ENCODE assay signal across 8 cellular contexts in the genomic region with DNA sequence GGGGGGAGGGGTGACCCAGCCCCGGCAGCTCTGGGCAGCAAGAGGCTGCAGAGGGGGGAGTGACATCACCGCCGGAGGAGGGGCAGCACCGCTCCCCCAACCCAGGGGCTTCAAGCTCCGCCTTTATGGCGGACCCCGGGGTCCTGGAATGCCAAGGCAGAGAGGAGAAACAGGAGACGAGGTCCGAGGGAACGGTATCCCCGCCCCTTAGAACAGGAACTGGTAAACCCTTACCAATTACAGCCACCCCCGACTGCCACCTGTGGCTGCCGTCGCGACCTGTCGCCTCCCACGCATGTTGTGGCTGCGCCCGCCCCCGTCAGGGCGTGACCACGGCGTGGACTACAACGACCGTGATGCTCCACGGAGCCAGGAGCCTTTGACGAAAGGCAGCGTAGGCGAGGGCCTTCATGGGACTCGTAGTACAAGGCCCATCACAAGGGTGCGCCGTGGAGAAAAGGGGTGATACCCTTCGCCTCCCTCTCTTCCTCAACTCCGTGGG. TPM values are rescaled to one million over a fixed set of nuclear protein-coding genes. Genes with fewer than 3 reads are reported as not detected.
DNase-seq lines count a peak whose midpoint lies in the region; ATAC-seq, FAIRE-seq and TF ChIP-seq lines count a peak whose summit lies in the region.

No MANE protein-coding gene starts in this region.

- POLR2A ChIA-PET in HCT116 (lab: Charles Lee) (interaction anchor here (0.5 kb wide), 1 partner anchor 392 kb away, joined by 4 read pairs; no protein-coding TSS in a partner anchor), activated B cell treated with CpG ODN at 0.5 μM for 24 hours (lab: Charles Lee) (interaction anchor here (0.7 to 10.6 kb wide), 17 partner anchors 8 to 472 kb away, joined by 3 to 408 read pairs (median 6); a partner anchor contains a TSS)

- dilution Hi-C loops in keratinocyte (cut with MboI; ENCODE audit: extremely low pct_ligation_motif_present, low sequenced_read_pairs): no loop called here

- TF ChIP-seq CTCF in HCT116 (IDR thresholded peaks at IDR 0.05 in 2 of 3, conservative IDR thresholded peaks at IDR 0.05 in 1 of 3; ENCODE audit: borderline replicate concordance in 1 of 3, insufficient read depth in 1 of 3, low read depth in 2 of 3, low read length in 2 of 3) (no peak), activated B cell treated with CpG ODN at 0.5 μM for 24 hours (IDR thresholded peaks at IDR 0.05) (no peak), keratinocyte (optimal IDR thresholded peaks at IDR 0.05 in 1 of 3, IDR thresholded peaks at IDR 0.05 in 1 of 3, conservative IDR thresholded peaks at IDR 0.05 in 1 of 3; ENCODE audit: extremely low read depth in 1 of 3, insufficient read depth in 2 of 3, low read length in 3 of 3) (no peak)

- H3K9ac ChIP-seq in HCT116 (ENCODE audit: low read length) (peak overlapping the region; percentile 11; the same call in 1 of the 2 replicates), keratinocyte (ENCODE audit: control insufficient read depth, extremely low read depth, insufficient read depth, low read length) (no peak overlapping the region)

- no peak for TF ChIP-seq RAD21 in HCT116 (IDR thresholded peaks at IDR 0.05; ENCODE audit: low read depth)

- H3K79me2 ChIP-seq in HCT116 (ENCODE audit: insufficient read depth, low read length) (no peaks in the 10 kb centered on the region), keratinocyte (ENCODE audit: control insufficient read depth, insufficient read depth, low read length) (no peaks in the 10 kb centered on the region)

- H3K27ac ChIP-seq in HCT116 (ENCODE audit: low read depth, low read length) (peak overlapping the region; percentile 39), caudate nucleus (ENCODE audit: low read depth, low read length) (peak overlapping the region; percentile 96), keratinocyte (ENCODE audit: control insufficient read depth, insufficient read depth, low read length) (no peak overlapping the region)

- peak overlapping the region; percentile 93 for H3K4me3 Mint-ChIP-seq in activated B cell treated with CpG ODN at 0.5 μM for 24 hours

- peaks cover 54% of the 10 kb centered on the region for H3K36me3 Mint-ChIP-seq in activated B cell treated with CpG ODN at 0.5 μM for 24 hours (ENCODE audit: low read depth)

- no TSS peak for BruUV-seq in HCT116 (replicated peaks; lab: Mats Ljungman, UMichigan)

- no peaks in the 10 kb centered on the region for H3K27me3 Mint-ChIP-seq in activated B cell treated with CpG ODN at 0.5 μM for 24 hours

- ATAC-seq in HCT116 (peak; percentile 50), activated B cell treated with CpG ODN at 0.5 μM for 24 hours (ENCODE audit: low read depth) (peak; percentile 48), GM21360 (IDR thresholded peaks at IDR 0.05; ENCODE audit: unreplicated experiment) (no peak)

- TF ChIP-seq POLR2A in HCT116 (IDR thresholded peaks at IDR 0.05; ENCODE audit: borderline replicate concordance, extremely low read depth, insufficient read depth, insufficient read length): no peak

- peaks cover 3% of the 10 kb centered on the region for H3K9me3 Mint-ChIP-seq in activated B cell treated with CpG ODN at 0.5 μM for 24 hours

- peak overlapping the region; percentile 95 for H2AFZ ChIP-seq in HCT116 (ENCODE audit: low read depth, low read length, poor library complexity, severe bottlenecking)
- H2AFZ ChIP-seq in keratinocyte (ENCODE audit: control insufficient read depth, low read length): peak overlapping the region; percentile 99

- H3K36me3 ChIP-seq in HCT116 (ENCODE audit: control insufficient read depth in 1 of 2, insufficient read depth in 2 of 2, low read length in 2 of 2) (no peaks in the 10 kb centered on the region), keratinocyte (ENCODE audit: control insufficient read depth in 2 of 2, extremely low read depth in 1 of 2, insufficient read depth in 2 of 2, low read length in 2 of 2) (no peaks in the 10 kb centered on the region)

- H3K9me2 ChIP-seq in HCT116 (ENCODE audit: insufficient read depth): no peaks in the 10 kb centered on the region

- DNase-seq in G401 (ENCODE audit: low spot score) (peak; percentile 96), HCT116 (ENCODE audit: low read depth, low spot score) (peak; percentile 88), NCI-H128 (lab: John Stamatoyannopoulos, UW; ENCODE audit: unreplicated experiment) (peak; percentile 94), activated B cell treated with CpG ODN at 0.5 μM for 24 hours (peak; percentile 89), caudate nucleus (lab: John Stamatoyannopoulos, UW) (peak in 60 of 61 donors; percentile 67 to 98 (median 91)), keratinocyte (ENCODE audit: low read depth, low spot score) (no peak)
- DNase-seq in stimulated activated CD4-positive, alpha-beta T cell treated with anti-CD3 and anti-CD28 coated beads, Interleukin-12 subunit alpha, Interleukin-12 subunit beta, amount 100 ng/mL, for 4 hours: peak; percentile 91

- CTCF ChIA-PET in HCT116 (lab: Charles Lee) (no interaction called here), activated B cell treated with CpG ODN at 0.5 μM for 24 hours (lab: Charles Lee) (interaction anchor here (0.8 to 2.3 kb wide), 2 partner anchors 14 to 24 kb away, joined by 3 to 16 read pairs; no protein-coding TSS in a partner anchor)

- intact Hi-C loops in HCT116 (cut with micrococcal nuclease) (no loop called here), activated B cell treated with CpG ODN at 0.5 μM for 24 hours (cut with micrococcal nuclease) (loop anchor here (1.0 kb wide), 1 partner anchor 8 kb away; no protein-coding TSS in a partner anchor)

- H3K4me3 ChIP-seq in HCT116 (replicated peaks in 1 of 2; ENCODE audit: low read depth in 1 of 2, low read length in 2 of 2): peak overlapping the region; percentile 40 to 46
- H3K4me3 ChIP-seq in keratinocyte (ENCODE audit: control insufficient read depth in 2 of 3, extremely low read depth in 1 of 3, insufficient read depth in 2 of 3, low read depth in 1 of 3, low read length in 3 of 3): peak overlapping the region; percentile 30 to 79 (median 51)

- peaks cover 82% of the 10 kb centered on the region for H3K4me1 Mint-ChIP-seq in activated B cell treated with CpG ODN at 0.5 μM for 24 hours

- no peak for FAIRE-seq in keratinocyte (lab: Jason Lieb, UNC)

- no peaks in the 10 kb centered on the region for H3K9me1 ChIP-seq in keratinocyte (ENCODE audit: control insufficient read depth, extremely low read depth, insufficient read depth, low read length)

- RAD21 ChIA-PET in HCT116 (lab: Charles Lee; ENCODE audit: low non-redundant PET in 1 of 2, low total read pairs in 2 of 2, uncharacterized antibody in 2 of 2, unreplicated experiment in 2 of 2): interaction anchor here in 1 of 2 experiments (0.6 kb wide), 1 partner anchor 13 kb away, joined by 9 read pairs; no protein-coding TSS in a partner anchor

- H3K4me1 ChIP-seq in HCT116 (ENCODE audit: control insufficient read depth in 1 of 2, insufficient read depth in 2 of 2, low read length in 2 of 2) (peaks cover 26 to 54% of the 10 kb centered on the region in 2 experiments), keratinocyte (ENCODE audit: control insufficient read depth, extremely low read depth, insufficient read depth, low read length) (peaks cover 3% of the 10 kb centered on the region)

- no peaks in the 10 kb centered on the region for H3K9me3 ChIP-seq in HCT116 (ENCODE audit: control insufficient read depth in 1 of 2, insufficient read depth in 1 of 2, low read depth in 1 of 2, low read length in 2 of 2)
- peaks cover 12% of the 10 kb centered on the region for H3K9me3 ChIP-seq in keratinocyte (ENCODE audit: control insufficient read depth, low read depth, low read length)

- peak overlapping the region; percentile 86 for H3K4me2 ChIP-seq in HCT116 (ENCODE audit: low read length)
- H3K4me2 ChIP-seq in keratinocyte (ENCODE audit: control insufficient read depth, extremely low read depth, insufficient read depth, low read depth, low read length): peak overlapping the region; percentile 80

- no peaks in the 10 kb centered on the region for H4K20me1 ChIP-seq in HCT116 (ENCODE audit: insufficient read depth)
- no peaks in the 10 kb centered on the region for H4K20me1 ChIP-seq in keratinocyte (ENCODE audit: control insufficient read depth, extremely low read depth, insufficient read depth, low read length)

- H3K27me3 ChIP-seq in HCT116 (ENCODE audit: insufficient read depth, low read length) (no peaks in the 10 kb centered on the region), keratinocyte (ENCODE audit: control insufficient read depth, extremely low read depth, insufficient read depth, low read length) (peaks cover 47% of the 10 kb centered on the region)

- peak overlapping the region; percentile 91 for H3K27ac Mint-ChIP-seq in activated B cell treated with CpG ODN at 0.5 μM for 24 hours

- in situ Hi-C loops in G401 (cut with HindIII; ENCODE audit: low sequenced_read_pairs): no loop called here

RNA-seq across cellular contexts. Expression of a gene that starts 4.1 kb away (rescaled TPM):
- 3.4 and 4.3 TPM in 2 replicates for total RNA-seq in G401 (2014; rRNA removed; shearing (Covaris generic))
- 6.9 TPM for total RNA-seq in HCT116 (2021; ENCODE audit: unreplicated experiment)
- 2.9 and 4.6 TPM in 2 replicates for polyA plus RNA-seq in HCT116 (2012)
- total RNA-seq in activated B cell treated with CpG ODN at 0.5 μM for 24 hours: 34.5 and 44.3 TPM in 2 replicates
- polyA plus RNA-seq in keratinocyte: 0.01 to 0.08 TPM in 2 of 3 replicates, not detected in the other
- not detected for polyA plus RNA-seq in keratinocyte (2011; ENCODE audit: low read depth)
- polyA plus RNA-seq in keratinocyte (2011; cell fraction: cytosol; rRNA removed): 0.04 TPM in 1 of 2 replicates, not detected in the other
- 0.32 and 0.99 TPM in 2 replicates for polyA plus RNA-seq in keratinocyte (2011; cell fraction: nucleus; rRNA removed)
- 0.05 and 0.37 TPM in 2 replicates for polyA plus RNA-seq in keratinocyte (2012; ENCODE audit: low replicate concordance)
- polyA minus RNA-seq in keratinocyte: 0.03 to 0.39 TPM (median 0.10 TPM) in 3 replicates
- polyA minus RNA-seq in keratinocyte (2011; cell fraction: cytosol; rRNA and poly(A)+ RNA removed): not detected
- 0.11 and 0.39 TPM in 2 replicates for polyA minus RNA-seq in keratinocyte (2011; cell fraction: nucleus; rRNA and poly(A)+ RNA removed)

RNA-seq across cellular contexts. Expression of a gene that starts 32.2 kb away (rescaled TPM):
- 0.24 TPM in 1 of 2 replicates, not detected in the other for total RNA-seq in G401 (2014; rRNA removed; shearing (Covaris generic))
- 4.4 TPM for total RNA-seq in HCT116 (2021; ENCODE audit: unreplicated experiment)
- 3.4 and 3.7 TPM in 2 replicates for polyA plus RNA-seq in HCT116 (2012)
- 1.4 and 2.4 TPM in 2 replicates for total RNA-seq in activated B cell treated with CpG ODN at 0.5 μM for 24 hours
- 0.51 to 2.8 TPM (median 0.94 TPM) in 3 replicates for polyA plus RNA-seq in keratinocyte
- polyA plus RNA-seq in keratinocyte (2011; ENCODE audit: low read depth): not detected
- polyA plus RNA-seq in keratinocyte (2011; cell fraction: cytosol; rRNA removed): 0.22 and 0.31 TPM in 2 replicates
- 6.2 and 6.7 TPM in 2 replicates for polyA plus RNA-seq in keratinocyte (2011; cell fraction: nucleus; rRNA removed)
- 0.30 and 1.2 TPM in 2 replicates for polyA plus RNA-seq in keratinocyte (2012; ENCODE audit: low replicate concordance)
- polyA minus RNA-seq in keratinocyte: 0.67 to 0.96 TPM in 2 of 3 replicates, not detected in the other
- not detected for polyA minus RNA-seq in keratinocyte (2011; cell fraction: cytosol; rRNA and poly(A)+ RNA removed)
- 0.23 and 0.63 TPM in 2 replicates for polyA minus RNA-seq in keratinocyte (2011; cell fraction: nucleus; rRNA and poly(A)+ RNA removed)

RNA-seq across cellular contexts. Expression of a gene that starts 43.0 kb away (rescaled TPM):
- total RNA-seq in G401 (2014; rRNA removed; shearing (Covaris generic)): 33.0 and 41.4 TPM in 2 replicates
- total RNA-seq in HCT116 (2021; ENCODE audit: unreplicated experiment) (40.3 TPM), activated B cell treated with CpG ODN at 0.5 μM for 24 hours (66.9 and 79.5 TPM in 2 replicates)
- polyA plus RNA-seq in HCT116 (2012): 43.0 and 51.2 TPM in 2 replicates
- 19.5 to 32.3 TPM (median 27.4 TPM) in 3 replicates for polyA plus RNA-seq in keratinocyte
- polyA plus RNA-seq in keratinocyte (2011; ENCODE audit: low read depth): 20.5 TPM
- polyA plus RNA-seq in keratinocyte (2011; cell fraction: cytosol; rRNA removed): 18.8 and 30.0 TPM in 2 replicates
- 23.5 and 32.7 TPM in 2 replicates for polyA plus RNA-seq in keratinocyte (2011; cell fraction: nucleus; rRNA removed)
- polyA plus RNA-seq in keratinocyte (2012; ENCODE audit: low replicate concordance): 33.5 and 33.7 TPM in 2 replicates
- polyA minus RNA-seq in keratinocyte: 20.0 to 33.8 TPM (median 22.9 TPM) in 3 replicates
- polyA minus RNA-seq in keratinocyte (2011; cell fraction: cytosol; rRNA and poly(A)+ RNA removed): 35.3 TPM
- polyA minus RNA-seq in keratinocyte (2011; cell fraction: nucleus; rRNA and poly(A)+ RNA removed): 13.3 and 15.3 TPM in 2 replicates

RNA-seq across cellular contexts. Expression of a gene that starts 50.9 kb away (rescaled TPM):
- 151 and 176 TPM in 2 replicates for total RNA-seq in G401 (2014; rRNA removed; shearing (Covaris generic))
- 122 TPM for total RNA-seq in HCT116 (2021; ENCODE audit: unreplicated experiment)
- polyA plus RNA-seq in HCT116 (2012): 92.4 and 93.2 TPM in 2 replicates
- total RNA-seq in activated B cell treated with CpG ODN at 0.5 μM for 24 hours: 58.8 and 65.5 TPM in 2 replicates
- polyA plus RNA-seq in keratinocyte: 8.7 to 12.2 TPM (median 10.7 TPM) in 3 replicates
- polyA plus RNA-seq in keratinocyte (2011; ENCODE audit: low read depth): 15.2 TPM
- 3.7 and 12.7 TPM in 2 replicates for polyA plus RNA-seq in keratinocyte (2011; cell fraction: cytosol; rRNA removed)
- 17.9 and 25.8 TPM in 2 replicates for polyA plus RNA-seq in keratinocyte (2011; cell fraction: nucleus; rRNA removed)
- 12.0 and 30.2 TPM in 2 replicates for polyA plus RNA-seq in keratinocyte (2012; ENCODE audit: low replicate concordance)
- 13.6 to 35.0 TPM (median 17.4 TPM) in 3 replicates for polyA minus RNA-seq in keratinocyte
- polyA minus RNA-seq in keratinocyte (2011; cell fraction: cytosol; rRNA and poly(A)+ RNA removed): 40.7 TPM
- 15.3 and 24.7 TPM in 2 replicates for polyA minus RNA-seq in keratinocyte (2011; cell fraction: nucleus; rRNA and poly(A)+ RNA removed)
